8 cellular contexts compared by ENCODE assay signal in the genomic region with DNA sequence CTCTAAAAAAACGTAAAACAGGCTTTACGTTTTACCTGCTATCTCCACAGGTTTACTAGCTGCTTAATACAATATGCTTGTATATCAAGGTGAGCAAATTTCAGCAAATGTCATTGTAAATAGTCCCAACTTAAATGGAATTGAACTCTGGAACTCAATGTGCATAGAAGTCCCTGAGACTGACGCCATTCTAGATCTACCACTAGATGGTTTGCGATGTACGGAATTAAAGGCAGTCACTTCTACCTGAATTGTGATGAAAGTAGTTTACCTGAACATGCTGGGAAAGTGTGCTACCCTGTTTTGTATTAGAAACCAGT. TPM values are rescaled to one million over a fixed set of nuclear protein-coding genes. Genes with fewer than 3 reads are reported as not detected.
DNase-seq lines count a peak whose midpoint lies in the region; ATAC-seq, FAIRE-seq and TF ChIP-seq lines count a peak whose summit lies in the region.

No MANE protein-coding gene starts in this region.

- peak overlapping the region; percentile 83 for H3K4me2 ChIP-seq in Loucy (ENCODE audit: low read depth, low read length, poor library complexity, severe bottlenecking)
- peak overlapping the region; percentile 72 for H3K4me2 ChIP-seq in HepG2 (ENCODE audit: low read depth, low read length)

- no peaks in the 10 kb centered on the region for H3F3A ChIP-seq in Loucy (ENCODE audit: low read depth)

- H3K4me1 ChIP-seq in Caco-2 (0 out of 2 replicates have a peak, but pooled peaks cover 8% of the 10 kb centered on the region), Loucy (ENCODE audit: insufficient read depth, low read length, poor library complexity, severe bottlenecking) (peaks cover 32% of the 10 kb centered on the region), body of pancreas (peaks cover 17% of the 10 kb centered on the region), HepG2 (ENCODE audit: insufficient read depth, low read length) (peaks cover 36% of the 10 kb centered on the region), thyroid gland (peaks cover 14 to 20% of the 10 kb centered on the region in 2 donors)

- H3K9ac ChIP-seq in Loucy (ENCODE audit: low read depth, low read length, poor library complexity, severe bottlenecking), result peak overlapping the region; percentile 87
- H3K9ac ChIP-seq in HepG2 (ENCODE audit: insufficient read depth, low read depth, low read length), result peak overlapping the region; percentile 92

- peaks cover 22% of the 10 kb centered on the region for H3K36me3 Mint-ChIP-seq in Caco-2 (ENCODE audit: insufficient read depth, unreplicated experiment)

- no peaks in the 10 kb centered on the region for H3K9me3 Mint-ChIP-seq in Caco-2 (ENCODE audit: unreplicated experiment)

- H3K79me2 ChIP-seq in Loucy (ENCODE audit: insufficient read depth, low read length) (peaks cover 37% of the 10 kb centered on the region), HepG2 (ENCODE audit: insufficient read depth, low read length) (peaks cover 38% of the 10 kb centered on the region)

- peak overlapping the region; percentile 100 for H3K27ac Mint-ChIP-seq in Caco-2 (ENCODE audit: unreplicated experiment)

- intact Hi-C loops in Caco-2 (cut with micrococcal nuclease; ENCODE audit: unreplicated experiment), result loop anchor here (10.0 kb wide), 1 partner anchor 236 kb away; no protein-coding TSS in a partner anchor
- intact Hi-C loops in body of pancreas (cut with DNase I), result no loop called here
- intact Hi-C loops in HepG2 (cut with micrococcal nuclease; ENCODE audit: unreplicated experiment), result loop anchor here (10.0 kb wide), 1 partner anchor 136 kb away; no protein-coding TSS in a partner anchor
- intact Hi-C loops in thyroid gland (cut with DNase I), result no loop called here

- BruUV-seq in Caco-2 (replicated peaks; lab: Mats Ljungman, UMichigan) (no TSS peak), HepG2 (replicated peaks; lab: Mats Ljungman, UMichigan) (no TSS peak)

- H3K27me3 Mint-ChIP-seq in Caco-2 (ENCODE audit: insufficient read depth, unreplicated experiment), result peaks cover 4% of the 10 kb centered on the region

- DNase-seq in Caco-2, result peak in 1 of 2 experiments; percentile 14
- DNase-seq in body of pancreas, result no peak
- DNase-seq in HepG2 (ENCODE audit: low spot score), result peak; percentile 18
- DNase-seq in thyroid gland, result no peak
- no peak for DNase-seq in hepatic stellate cell (ENCODE audit: low spot score)

- TF ChIP-seq POLR2A in body of pancreas (IDR thresholded peaks at IDR 0.05) (no peak), HepG2 (IDR thresholded peaks at IDR 0.05; ENCODE audit: insufficient read depth in 1 of 2, low read depth in 2 of 2, low read length in 2 of 2) (no peak), thyroid gland (IDR thresholded peaks at IDR 0.05) (no peak)

- TF ChIP-seq CTCF in Caco-2 (IDR thresholded peaks at IDR 0.05; ENCODE audit: insufficient read depth in 1 of 2, low read depth in 1 of 2, low read length in 1 of 2, severe bottlenecking in 1 of 2, unreplicated experiment in 1 of 2), result no peak
- TF ChIP-seq CTCF in Loucy (conservative IDR thresholded peaks at IDR 0.05; ENCODE audit: low read length), result no peak; the same call in 1 of the 2 replicates
- peak in 2 of 7 experiments; percentile 6 to 9 for TF ChIP-seq CTCF in body of pancreas (IDR thresholded peaks at IDR 0.05)
- TF ChIP-seq CTCF in HepG2 (CRISPR knock-in tag; IDR thresholded peaks at IDR 0.05), result peak; percentile 30; the same call in 1 of the 2 replicates
- TF ChIP-seq CTCF in thyroid gland (IDR thresholded peaks at IDR 0.05), result no peak

- WGBS in body of pancreas, 2 donors, result 6 to 9% methylated on average over 5 of the region's 5 CpGs
- WGBS in HepG2 (ENCODE audit: low lambda C conversion rate), result 4% methylated on average over 5 of the region's 5 CpGs
- WGBS in thyroid gland, 2 donors, result 16 to 28% methylated on average over 5 of the region's 5 CpGs

- H3K9me3 ChIP-seq in Caco-2 (no peaks in the 10 kb centered on the region), Loucy (ENCODE audit: insufficient read depth, low read depth, low read length) (no peaks in the 10 kb centered on the region), body of pancreas (no peaks in the 10 kb centered on the region), HepG2 (ENCODE audit: low read length) (no peaks in the 10 kb centered on the region), thyroid gland (no peaks in the 10 kb centered on the region)

- peaks cover 24% of the 10 kb centered on the region for H3K4me1 Mint-ChIP-seq in Caco-2 (ENCODE audit: low read depth, unreplicated experiment)

- H3K36me3 ChIP-seq in Caco-2 (ENCODE audit: control insufficient read depth, insufficient read depth, low read length), result no peaks in the 10 kb centered on the region
- no peaks in the 10 kb centered on the region for H3K36me3 ChIP-seq in Loucy (ENCODE audit: insufficient read depth, low read length)
- H3K36me3 ChIP-seq in body of pancreas (replicated peaks in 1 of 2; ENCODE audit: insufficient read depth in 1 of 2, low read depth in 2 of 2), result no peaks in the 10 kb centered on the region
- H3K36me3 ChIP-seq in HepG2 (replicated peaks in 1 of 2; ENCODE audit: control insufficient read depth in 1 of 2, insufficient read depth in 2 of 2, low read length in 2 of 2), result no peaks in the 10 kb centered on the region
- H3K36me3 ChIP-seq in thyroid gland, result no peaks in the 10 kb centered on the region

- in situ Hi-C loops in HepG2 (cut with HindIII; ENCODE audit: extremely low pct_ligation_motif_present, low pct_unique_long_range_greater_than_20kb), result no loop called here

- peak overlapping the region; percentile 81 for H2AFZ ChIP-seq in Loucy (ENCODE audit: low read length)
- H2AFZ ChIP-seq in HepG2 (ENCODE audit: low read length), result peak overlapping the region; percentile 88

- no peaks in the 10 kb centered on the region for H3K9me2 ChIP-seq in Loucy (replicated peaks; ENCODE audit: low read depth, low read length)

- ATAC-seq in body of pancreas (no peak), HepG2 (peak; percentile 15), GM18907 (IDR thresholded peaks at IDR 0.05; ENCODE audit: unreplicated experiment) (no peak), GM18519 (IDR thresholded peaks at IDR 0.05; ENCODE audit: low FRiP score, unreplicated experiment) (no peak)

- peak; percentile 18 for FAIRE-seq in HepG2 (lab: Jason Lieb, UNC)

- no peaks in the 10 kb centered on the region for H3K27me3 ChIP-seq in Caco-2 (replicated peaks; ENCODE audit: control insufficient read depth, insufficient read depth, low read length)
- H3K27me3 ChIP-seq in Loucy (ENCODE audit: insufficient read depth, low read length, poor library complexity, severe bottlenecking), result no peaks in the 10 kb centered on the region
- H3K27me3 ChIP-seq in body of pancreas, result no peaks in the 10 kb centered on the region
- H3K27me3 ChIP-seq in HepG2 (ENCODE audit: control insufficient read depth in 1 of 2, insufficient read depth in 2 of 2, low read length in 2 of 2), result no peaks in the 10 kb centered on the region; a peak in 1 of 5 replicates
- no peaks in the 10 kb centered on the region for H3K27me3 ChIP-seq in thyroid gland

- H3K4me3 ChIP-seq in Caco-2 (ENCODE audit: low read depth, low read length) (peak overlapping the region; percentile 99), Loucy (ENCODE audit: low read length, poor library complexity, severe bottlenecking) (peak overlapping the region; percentile 88), body of pancreas (peak overlapping the region; percentile 82 to 95), HepG2 (replicated peaks in 1 of 3; ENCODE audit: insufficient read depth in 1 of 3, low read depth in 2 of 3, low read length in 3 of 3) (peak overlapping the region; percentile 64 to 97 (median 86)), thyroid gland (replicated peaks in 1 of 3) (peak overlapping the region; percentile 66 to 92 (median 86))

- peak overlapping the region; percentile 100 for H3K4me3 Mint-ChIP-seq in Caco-2 (ENCODE audit: unreplicated experiment)

- no peak for TF ChIP-seq RAD21 in HepG2 (CRISPR knock-in tag; IDR thresholded peaks at IDR 0.05)

- CTCF ChIA-PET in Caco-2 (lab: Charles Lee) (no interaction called here), HepG2 (lab: Yijun Ruan, JAX; ENCODE audit: low intra/inter-chr PET ratio, low total read pairs) (no interaction called here)

- no peak for TF ChIP-seq EP300 in HepG2 (IDR thresholded peaks at IDR 0.05; ENCODE audit: low read depth in 2 of 2, low read length in 2 of 2)
- TF ChIP-seq EP300 in HepG2 (CRISPR knock-in tag; IDR thresholded peaks at IDR 0.05; ENCODE audit: borderline replicate concordance), result no peak

- H4K20me1 ChIP-seq in Loucy (ENCODE audit: insufficient read depth, low read length, poor library complexity, severe bottlenecking) (peaks cover 11% of the 10 kb centered on the region), HepG2 (ENCODE audit: insufficient read depth, low read length) (peaks cover 4% of the 10 kb centered on the region)

- H3K27ac ChIP-seq in body of pancreas, result peak overlapping the region in 3 of 4 donors; percentile 92 to 95 (median 93)
- H3K27ac ChIP-seq in HepG2 (ENCODE audit: extremely low read length, insufficient read depth, low read length), result peak overlapping the region; percentile 92
- H3K27ac ChIP-seq in thyroid gland, result peak overlapping the region in 2 of 3 donors; percentile 95 to 99

- POLR2A ChIA-PET in Caco-2 (lab: Charles Lee) (no interaction called here), HepG2 (lab: Yijun Ruan, JAX) (no interaction called here)

RNA-seq across cellular contexts. Expression of gene SNX13, which starts 0.8 kb away (rescaled TPM):
- total RNA-seq in Caco-2 (2022) (36.6 and 41.8 TPM in 2 replicates), body of pancreas (10 to 100 TPM; 23.1 to 61.0 TPM), HepG2 (2016; rRNA removed; fragmentation: Illumina TruSeq; extraction: Trizol) (32.3 and 35.7 TPM in 2 replicates), thyroid gland (100 to 1,000 TPM; 102 to 242 (median 141) TPM)
- 46.8 and 53.2 TPM in 2 replicates for total RNA-seq in HepG2 (2016; cell fraction: cytosol; rRNA removed; fragmentation: Illumina TruSeq; extraction: Trizol; ENCODE audit: low read depth)
- total RNA-seq in HepG2 (2016; cell fraction: insoluble cytoplasmic fraction; rRNA removed; fragmentation: Illumina TruSeq; extraction: Trizol), result 32.8 and 35.2 TPM in 2 replicates
- 27.8 and 28.4 TPM in 2 replicates for total RNA-seq in HepG2 (2016; cell fraction: membrane; rRNA removed; fragmentation: Illumina TruSeq; extraction: Trizol)
- total RNA-seq in HepG2 (2016; cell fraction: nucleus; rRNA removed; fragmentation: Illumina TruSeq; extraction: Trizol), result 49.7 and 53.6 TPM in 2 replicates
- 12.6 and 14.3 TPM in 2 replicates for polyA plus RNA-seq in HepG2 (2011; rRNA removed)
- 5.2 and 8.2 TPM in 2 replicates for polyA plus RNA-seq in HepG2 (2011; cell fraction: cytosol; rRNA removed)
- 17.1 and 19.6 TPM in 2 replicates for polyA plus RNA-seq in HepG2 (2011; cell fraction: nucleus; rRNA removed)
- polyA plus RNA-seq in HepG2 (2012), result 11.0 and 14.3 TPM in 2 replicates
- polyA plus RNA-seq in HepG2 (2016; cell fraction: cytosol; fragmentation: Illumina TruSeq; extraction: Trizol; ENCODE audit: low read depth), result 2.2 and 2.3 TPM in 2 replicates
- 19.9 and 22.4 TPM in 2 replicates for polyA plus RNA-seq in HepG2 (2016; cell fraction: insoluble cytoplasmic fraction; fragmentation: Illumina TruSeq; extraction: Trizol; ENCODE audit: low read depth)
- 8.0 and 8.6 TPM in 2 replicates for polyA plus RNA-seq in HepG2 (2016; cell fraction: membrane; fragmentation: Illumina TruSeq; extraction: Trizol; ENCODE audit: low read depth)
- 20.3 and 23.3 TPM in 2 replicates for polyA plus RNA-seq in HepG2 (2016; cell fraction: nucleus; fragmentation: Illumina TruSeq; extraction: Trizol; ENCODE audit: insufficient read depth, low read depth)
- polyA minus RNA-seq in HepG2 (2011; rRNA and poly(A)+ RNA removed; ENCODE audit: low replicate concordance), result 11.9 and 12.5 TPM in 2 replicates
- polyA minus RNA-seq in HepG2 (2011; cell fraction: cytosol; rRNA and poly(A)+ RNA removed), result 17.1 TPM in 2 replicates
- polyA minus RNA-seq in HepG2 (2011; cell fraction: nucleus; rRNA and poly(A)+ RNA removed), result 126 and 139 TPM in 2 replicates

Comparison
In these comparisons a context has a peak if more than half of its experiments do, and no peak if none do; other contexts are left out.
1. intact Hi-C loops: an anchor here in Caco-2 (10.0 kb wide) and HepG2 (10.0 kb wide); none called in body of pancreas and thyroid gland.